Comparison of ENCODE assay signal across 1 cellular context in genomic region chr20:57718490-57719009, GRCh38.
TF ChIP-seq lines count a peak whose summit lies in the region.

No MANE protein-coding gene starts in this region.

TF ChIP-seq in WTC11, 78 proteins besides CTCF, POLR2A, EP300 and RAD21 (continued from another document):
- TF ChIP-seq ZNF512 (CRISPR knock-in tag; IDR thresholded peaks at IDR 0.05; ENCODE audit: borderline replicate concordance) (no peak), GRHL2 (CRISPR knock-in tag; IDR thresholded peaks at IDR 0.05; ENCODE audit: insufficient replicate concordance, severe bottlenecking) (no peak), MAX (CRISPR knock-in tag; IDR thresholded peaks at IDR 0.05) (peak; percentile 90), ELF4 (CRISPR knock-in tag; IDR thresholded peaks at IDR 0.05; ENCODE audit: low read depth) (no peak), GTF2I (CRISPR knock-in tag; conservative IDR thresholded peaks at IDR 0.05) (0 out of 2 replicates have a peak, but pooled peaks have one; percentile 45), PRRX2 (CRISPR knock-in tag; IDR thresholded peaks at IDR 0.05) (no peak), IRF1 (CRISPR knock-in tag; IDR thresholded peaks at IDR 0.05) (0 out of 2 replicates have a peak, but pooled peaks have one; percentile 20)
